In genomic region chr14:105486974-105487448, GRCh38 we compare ENCODE assay signal across 9 cellular contexts. TPM values are rescaled to one million over a fixed set of nuclear protein-coding genes. Genes with fewer than 3 reads are reported as not detected.
DNase-seq lines count a peak whose midpoint lies in the region; ATAC-seq and TF ChIP-seq lines count a peak whose summit lies in the region.
"Had no signal": no experiment of that assay in that cellular context is flagged by ENCODE, and none has a peak within 500 bp of the region (broad histone marks: within the 10 kb centered on the region; RNA-seq: fewer than 3 reads in every experiment).

No MANE protein-coding gene starts in this region.

- peaks cover 34% of the 10 kb centered on the region for H3K27me3 Mint-ChIP-seq in activated naive CD4-positive, alpha-beta T cell treated with anti-CD3 and anti-CD28 coated beads, Interleukin-2, amount 10 ng/mL, durations not matched to agents 7 days and 5 days
- H3K27me3 Mint-ChIP-seq in endothelial cell (ENCODE audit: unreplicated experiment) = peaks cover 30% of the 10 kb centered on the region

- peaks cover 7% of the 10 kb centered on the region for H3K36me3 Mint-ChIP-seq in activated naive CD4-positive, alpha-beta T cell treated with anti-CD3 and anti-CD28 coated beads, Interleukin-2, amount 10 ng/mL, durations not matched to agents 7 days and 5 days
- H3K36me3 Mint-ChIP-seq in endothelial cell (ENCODE audit: low read depth, unreplicated experiment) = peaks cover 4% of the 10 kb centered on the region
- H3K36me3 Mint-ChIP-seq: brain had no signal

- H3K79me2 ChIP-seq in ACC112 (ENCODE audit: control insufficient read depth, insufficient read depth, low read length, unreplicated experiment) = no peaks in the 10 kb centered on the region

- peak overlapping the region; percentile 27 for H2AFZ ChIP-seq in ACC112 (ENCODE audit: low read length, unreplicated experiment)

- H3K27ac Mint-ChIP-seq in activated naive CD4-positive, alpha-beta T cell treated with anti-CD3 and anti-CD28 coated beads, Interleukin-2, amount 10 ng/mL, durations not matched to agents 7 days and 5 days = peak overlapping the region; percentile 70
- no peak overlapping the region for H3K27ac Mint-ChIP-seq in endothelial cell (ENCODE audit: unreplicated experiment)
- H3K27ac Mint-ChIP-seq: brain had no signal

- peaks cover 38% of the 10 kb centered on the region for H3K4me1 ChIP-seq in ACC112 (ENCODE audit: control insufficient read depth, insufficient read depth, low read length, unreplicated experiment)
- peaks cover 29% of the 10 kb centered on the region for H3K4me1 ChIP-seq in thymus (ENCODE audit: control insufficient read depth, insufficient read depth, low read length)

- H3K27me3 ChIP-seq in ACC112 (ENCODE audit: insufficient read depth, low read length) (peaks cover 5% of the 10 kb centered on the region; the same call in 1 of the 2 replicates), thymus (ENCODE audit: control insufficient read depth, insufficient read depth) (peaks cover 17% of the 10 kb centered on the region)

- intact Hi-C loops in lower leg skin (cut with DNase I; ENCODE audit: low total_unique reads) = no loop called here

- DNase-seq in activated naive CD4-positive, alpha-beta T cell treated with anti-CD3 and anti-CD28 coated beads, Interleukin-2, amount 10 ng/mL, durations not matched to agents 7 days and 5 days = peak; percentile 73
- DNase-seq in lower leg skin (ENCODE audit: low spot score in 2 of 2) = peak in 1 of 2 donors; percentile 96
- no peak for DNase-seq in endothelial cell (ENCODE audit: low spot score)
- DNase-seq in SIG-M5 (lab: John Stamatoyannopoulos, UW) = no peak

- H3K4me3 Mint-ChIP-seq in activated naive CD4-positive, alpha-beta T cell treated with anti-CD3 and anti-CD28 coated beads, Interleukin-2, amount 10 ng/mL, durations not matched to agents 7 days and 5 days = peak overlapping the region; percentile 90
- no peak overlapping the region for H3K4me3 Mint-ChIP-seq in endothelial cell (ENCODE audit: unreplicated experiment)

- H3K4me3 ChIP-seq in ACC112 (ENCODE audit: low read depth, low read length) (peak overlapping the region; percentile 77), lower leg skin (ENCODE audit: low read depth, poor library complexity, severe bottlenecking) (peak overlapping the region; percentile 51), thymus (ENCODE audit: low read length) (peak overlapping the region; percentile 62)

- WGBS in lower leg skin, 2 donors = 3% methylated on average over 10 to 13 of the region's 45 CpGs
- 3% methylated on average over 45 of the region's 45 CpGs for WGBS in thymus

- no peaks in the 10 kb centered on the region for H3K36me3 ChIP-seq in ACC112 (ENCODE audit: insufficient read depth, low read length)
- H3K36me3 ChIP-seq in KOPT-K1 (ENCODE audit: insufficient read depth, low read length) = no peaks in the 10 kb centered on the region
- H3K36me3 ChIP-seq in thymus (ENCODE audit: control insufficient read depth, insufficient read depth) = no peaks in the 10 kb centered on the region

- TF ChIP-seq POLR2A in lower leg skin (IDR thresholded peaks at IDR 0.05) = no peak

- H3K27ac ChIP-seq in ACC112 (ENCODE audit: low read depth, low read length) (no peak overlapping the region), KOPT-K1 (ENCODE audit: low read depth, low read length, poor library complexity, severe bottlenecking) (peak overlapping the region; percentile 62), thymus (ENCODE audit: low read depth) (peak overlapping the region; percentile 86)

- no peak for ATAC-seq in HG03135 (IDR thresholded peaks at IDR 0.05; ENCODE audit: unreplicated experiment)

- H3K9me3 ChIP-seq in KOPT-K1 (ENCODE audit: insufficient read depth, low read length, poor library complexity, severe bottlenecking) (no peaks in the 10 kb centered on the region), thymus (ENCODE audit: control insufficient read depth) (no peaks in the 10 kb centered on the region)

- no peak for TF ChIP-seq CTCF in lower leg skin (IDR thresholded peaks at IDR 0.05)
- no peak for TF ChIP-seq CTCF in endothelial cell (IDR thresholded peaks at IDR 0.05; ENCODE audit: unreplicated experiment)

- CTCF ChIA-PET in activated naive CD4-positive, alpha-beta T cell treated with anti-CD3 and anti-CD28 coated beads, Interleukin-2, amount 10 ng/mL, durations not matched to agents 7 days and 5 days (lab: Charles Lee) = interaction anchor here (1.4 kb wide), 1 partner anchor 45 kb away, joined by 4 read pairs; no protein-coding TSS in a partner anchor

- no peaks in the 10 kb centered on the region for H3K9me3 Mint-ChIP-seq in activated naive CD4-positive, alpha-beta T cell treated with anti-CD3 and anti-CD28 coated beads, Interleukin-2, amount 10 ng/mL, durations not matched to agents 7 days and 5 days
- H3K9me3 Mint-ChIP-seq in endothelial cell (ENCODE audit: unreplicated experiment) = no peaks in the 10 kb centered on the region

- peaks cover 54% of the 10 kb centered on the region for H3K4me1 Mint-ChIP-seq in activated naive CD4-positive, alpha-beta T cell treated with anti-CD3 and anti-CD28 coated beads, Interleukin-2, amount 10 ng/mL, durations not matched to agents 7 days and 5 days
- H3K4me1 Mint-ChIP-seq in endothelial cell (ENCODE audit: unreplicated experiment) = peaks cover 12% of the 10 kb centered on the region

RNA-seq across cellular contexts. Expression of gene CRIP1, which starts 0.3 kb away (rescaled TPM):
- total RNA-seq in lower leg skin = 100 to 1,000 TPM in 1 of 4 donors, 10 to 100 TPM in 3; 13.1 to 103 (median 63.2) TPM
- 471 TPM for polyA plus RNA-seq in thymus
- total RNA-seq in endothelial cell (ENCODE audit: unreplicated experiment) = 2.5 TPM

RNA-seq across cellular contexts. Expression of gene TEDC1, which starts 4.0 kb away (rescaled TPM):
- total RNA-seq in lower leg skin = 10 to 100 TPM in 1 of 4 donors, 1 to 10 TPM in 3; 2.8 to 16.9 (median 5.4) TPM
- polyA plus RNA-seq in thymus = 23.3 TPM
- total RNA-seq in endothelial cell (ENCODE audit: unreplicated experiment) = 11.5 TPM

RNA-seq across cellular contexts. Expression of gene CRIP2, which starts 12.4 kb away (rescaled TPM):
- 100 to 1,000 TPM; 103 to 203 (median 141) TPM for total RNA-seq in lower leg skin
- 89.7 TPM for polyA plus RNA-seq in thymus
- 67.4 TPM for total RNA-seq in endothelial cell (ENCODE audit: unreplicated experiment)

RNA-seq across cellular contexts. Expression of gene TMEM121, which starts 39.4 kb away (rescaled TPM):
- total RNA-seq in lower leg skin (1 to 10 TPM in 3 of 4 donors, under 1 TPM in 1; 0.99 to 5.4 (median 4.0) TPM), endothelial cell (ENCODE audit: unreplicated experiment) (1.6 TPM)
- 2.1 TPM for polyA plus RNA-seq in thymus
